In genomic region chr11:72707032-72707431, GRCh38 we compare ENCODE assay signal across 20 cellular contexts. TPM values are rescaled to one million over a fixed set of nuclear protein-coding genes. Genes with fewer than 3 reads are reported as not detected.
A peak's percentile ranks its signal among the peaks of the same experiment; 100 is the strongest.
DNase-seq lines count a peak whose midpoint lies in the region; ATAC-seq and TF ChIP-seq lines count a peak whose summit lies in the region.
"Had no signal": no experiment of that assay in that cellular context is flagged by ENCODE, and none has a peak within 500 bp of the region (broad histone marks: within the 10 kb centered on the region; RNA-seq: fewer than 3 reads in every experiment).

No MANE protein-coding gene starts in this region.

- ATAC-seq in CD8-positive, alpha-beta T cell, result no peak
- ATAC-seq in activated T-helper 17 cell treated with anti-CD3 and anti-CD28 coated beads, Interleukin-2, amount 50 U/mL, for 72 hours (replicated peaks), result no peak
- no peak for ATAC-seq in memory B cell (ENCODE audit: low read depth)
- ATAC-seq: A549 had no signal

- H3K4me1 ChIP-seq in CD8-positive, alpha-beta T cell (ENCODE audit: insufficient read depth, low read length), result no peaks in the 10 kb centered on the region
- peaks cover 3 to 12% of the 10 kb centered on the region in 2 experiments for H3K4me1 ChIP-seq in trophoblast cell (ENCODE audit: control insufficient read depth in 1 of 2, insufficient read depth in 2 of 2, low read length in 2 of 2)
- H3K4me1 ChIP-seq: A549, Caco-2 had no signal

- peaks cover 83% of the 10 kb centered on the region for H3K36me3 Mint-ChIP-seq in CD8-positive, alpha-beta T cell
- peaks cover 84% of the 10 kb centered on the region for H3K36me3 Mint-ChIP-seq in activated T-helper 17 cell treated with anti-CD3 and anti-CD28 coated beads, Interleukin-2, amount 50 U/mL, for 72 hours (ENCODE audit: low read depth)
- peaks cover 44% of the 10 kb centered on the region for H3K36me3 Mint-ChIP-seq in memory B cell
- peaks cover 24% of the 10 kb centered on the region for H3K36me3 Mint-ChIP-seq in activated CD4-positive, alpha-beta memory T cell treated with anti-CD3 and anti-CD28 coated beads for 36 hours

- TF ChIP-seq CTCF in CD8-positive, alpha-beta T cell (IDR thresholded peaks at IDR 0.05), result no peak

- POLR2A ChIA-PET in CD8-positive, alpha-beta T cell (lab: Charles Lee), result no interaction called here
- POLR2A ChIA-PET in activated CD4-positive, alpha-beta memory T cell treated with anti-CD3 and anti-CD28 coated beads for 36 hours (lab: Charles Lee), result no interaction called here

- no peak overlapping the region for H2AK5ac ChIP-seq in trophoblast cell (ENCODE audit: low read length)

- H3K14ac ChIP-seq in trophoblast cell (ENCODE audit: low read length), result no peak overlapping the region

- no peak overlapping the region for H3K4me3 ChIP-seq in CD8-positive, alpha-beta T cell (ENCODE audit: low read depth, low read length)
- H3K4me3 ChIP-seq in trophoblast cell (ENCODE audit: low read depth, low read length), result peak overlapping the region; percentile 23
- H3K4me3 ChIP-seq: A549 had no signal

- no CpG with 5 or more reads among the region's 9 CpGs for WGBS in trophoblast cell (ENCODE audit: extremely low coverage, insufficient coverage, insufficient read length)

- no peak overlapping the region for H2BK12ac ChIP-seq in trophoblast cell (ENCODE audit: low read length)

- no peaks in the 10 kb centered on the region for H3K27me3 ChIP-seq in CD8-positive, alpha-beta T cell (ENCODE audit: insufficient read depth, low read length)
- H3K27me3 ChIP-seq in trophoblast cell (ENCODE audit: insufficient read depth, low read length), result no peaks in the 10 kb centered on the region

- no peak overlapping the region for H3K23ac ChIP-seq in trophoblast cell (ENCODE audit: low read length)

- no peak overlapping the region for H3K18ac ChIP-seq in trophoblast cell (ENCODE audit: low read length)

- no peak for DNase-seq in CD8-positive, alpha-beta T cell
- no peak for DNase-seq in memory B cell (ENCODE audit: low spot score in 2 of 2)
- DNase-seq in trophoblast cell, result no peak
- DNase-seq in LoVo (ENCODE audit: low spot score), result no peak
- DNase-seq in retina, result no peak
- no peak for DNase-seq in activated CD4-positive, alpha-beta memory T cell treated with anti-CD3 and anti-CD28 coated beads for 36 hours
- DNase-seq: Caco-2; CD4-positive, alpha-beta T cell; KG1; NCI-H1092 treated with DMSO at 0.1 percent for 48 hours; NCI-H1436 treated with DMSO at 0.1 percent for 48 hours; NCI-H2029; NCI-H226; NCI-H510A treated with DMSO at 0.1 percent for 48 hours; NCI-H774; NK-92 treated with Interleukin-12 subunit alpha and Interleukin-12 subunit beta, amount 100 ng/mL, for 24 hours; SIG-M5 had no signal

- H4K91ac ChIP-seq in trophoblast cell (ENCODE audit: low read depth, low read length), result no peak overlapping the region

- no peak overlapping the region for H3K4me3 Mint-ChIP-seq in CD8-positive, alpha-beta T cell
- H3K4me3 Mint-ChIP-seq in activated T-helper 17 cell treated with anti-CD3 and anti-CD28 coated beads, Interleukin-2, amount 50 U/mL, for 72 hours, result no peak overlapping the region
- H3K4me3 Mint-ChIP-seq in memory B cell, result no peak overlapping the region
- H3K4me3 Mint-ChIP-seq in activated CD4-positive, alpha-beta memory T cell treated with anti-CD3 and anti-CD28 coated beads for 36 hours, result no peak overlapping the region
- H3K4me3 Mint-ChIP-seq: CD4-positive, alpha-beta T cell had no signal

- CTCF ChIA-PET in CD8-positive, alpha-beta T cell (lab: Charles Lee), result no interaction called here
- CTCF ChIA-PET in activated CD4-positive, alpha-beta memory T cell treated with anti-CD3 and anti-CD28 coated beads for 36 hours (lab: Charles Lee), result no interaction called here

- peaks cover 2% of the 10 kb centered on the region for H3K4me1 Mint-ChIP-seq in CD8-positive, alpha-beta T cell (ENCODE audit: low read depth)
- H3K4me1 Mint-ChIP-seq in activated T-helper 17 cell treated with anti-CD3 and anti-CD28 coated beads, Interleukin-2, amount 50 U/mL, for 72 hours, result peaks cover 4% of the 10 kb centered on the region
- peaks cover 15% of the 10 kb centered on the region for H3K4me1 Mint-ChIP-seq in memory B cell
- H3K4me1 Mint-ChIP-seq in activated CD4-positive, alpha-beta memory T cell treated with anti-CD3 and anti-CD28 coated beads for 36 hours (ENCODE audit: low read depth), result no peaks in the 10 kb centered on the region

- no peak overlapping the region for H3K27ac ChIP-seq in CD8-positive, alpha-beta T cell (ENCODE audit: low read depth, low read length)
- H3K27ac ChIP-seq in trophoblast cell (ENCODE audit: low read depth, low read length), result no peak overlapping the region
- H3K27ac ChIP-seq: A549 had no signal

- intact Hi-C loops in CD8-positive, alpha-beta T cell (cut with DNase I, micrococcal nuclease), result no loop called here
- intact Hi-C loops in activated CD4-positive, alpha-beta memory T cell treated with anti-CD3 and anti-CD28 coated beads for 36 hours (cut with micrococcal nuclease), result no loop called here

- no peak overlapping the region for H3K9ac ChIP-seq in trophoblast cell (ENCODE audit: low read length)

- H2BK5ac ChIP-seq in trophoblast cell (ENCODE audit: low read depth, low read length, poor library complexity), result no peak overlapping the region

- H3K4me2 ChIP-seq in trophoblast cell (ENCODE audit: low read length), result no peak overlapping the region
- H3K4me2 ChIP-seq: A549 had no signal

- no peak overlapping the region for H4K8ac ChIP-seq in trophoblast cell (ENCODE audit: low read depth, low read length)

- H3K79me1 ChIP-seq in trophoblast cell (ENCODE audit: low read length), result no peaks in the 10 kb centered on the region

- H2AFZ ChIP-seq in trophoblast cell (ENCODE audit: insufficient read depth, low read length, poor library complexity), result no peak overlapping the region

- no peaks in the 10 kb centered on the region for H3K9me3 ChIP-seq in CD8-positive, alpha-beta T cell (ENCODE audit: low read length)
- no peaks in the 10 kb centered on the region for H3K9me3 ChIP-seq in trophoblast cell (ENCODE audit: insufficient read depth, low read depth, low read length)
- H3K9me3 ChIP-seq: A549, Caco-2 had no signal

- H3K36me3 ChIP-seq in CD8-positive, alpha-beta T cell (ENCODE audit: insufficient read depth, low read length), result peaks cover 61% of the 10 kb centered on the region
- peaks cover 7 to 18% of the 10 kb centered on the region in 2 experiments for H3K36me3 ChIP-seq in trophoblast cell (ENCODE audit: control insufficient read depth in 1 of 2, insufficient read depth in 2 of 2, low read length in 2 of 2)

- no peaks in the 10 kb centered on the region for H3K27me3 Mint-ChIP-seq in CD8-positive, alpha-beta T cell (ENCODE audit: low read depth)
- H3K27me3 Mint-ChIP-seq in activated T-helper 17 cell treated with anti-CD3 and anti-CD28 coated beads, Interleukin-2, amount 50 U/mL, for 72 hours, result no peaks in the 10 kb centered on the region
- H3K27me3 Mint-ChIP-seq in memory B cell, result no peaks in the 10 kb centered on the region
- H3K27me3 Mint-ChIP-seq in activated CD4-positive, alpha-beta memory T cell treated with anti-CD3 and anti-CD28 coated beads for 36 hours, result no peaks in the 10 kb centered on the region
- H3K27me3 Mint-ChIP-seq: CD4-positive, alpha-beta T cell had no signal

- no peak overlapping the region for H2BK120ac ChIP-seq in trophoblast cell (ENCODE audit: insufficient read depth, low read length, poor library complexity)

- H3K9me3 Mint-ChIP-seq in CD8-positive, alpha-beta T cell, result no peaks in the 10 kb centered on the region
- no peaks in the 10 kb centered on the region for H3K9me3 Mint-ChIP-seq in activated T-helper 17 cell treated with anti-CD3 and anti-CD28 coated beads, Interleukin-2, amount 50 U/mL, for 72 hours
- H3K9me3 Mint-ChIP-seq in memory B cell, result no peaks in the 10 kb centered on the region
- H3K9me3 Mint-ChIP-seq in activated CD4-positive, alpha-beta memory T cell treated with anti-CD3 and anti-CD28 coated beads for 36 hours, result no peaks in the 10 kb centered on the region
- H3K9me3 Mint-ChIP-seq: CD4-positive, alpha-beta T cell had no signal

- H3K27ac Mint-ChIP-seq in CD8-positive, alpha-beta T cell, result peak overlapping the region; percentile 4
- H3K27ac Mint-ChIP-seq in activated T-helper 17 cell treated with anti-CD3 and anti-CD28 coated beads, Interleukin-2, amount 50 U/mL, for 72 hours, result peak overlapping the region; percentile 64
- H3K27ac Mint-ChIP-seq in memory B cell, result peak overlapping the region; percentile 45
- no peak overlapping the region for H3K27ac Mint-ChIP-seq in activated CD4-positive, alpha-beta memory T cell treated with anti-CD3 and anti-CD28 coated beads for 36 hours
- H3K27ac Mint-ChIP-seq: CD4-positive, alpha-beta T cell had no signal

- no peak overlapping the region for H4K12ac ChIP-seq in trophoblast cell (ENCODE audit: low read depth, low read length)

- H3K4ac ChIP-seq in trophoblast cell (ENCODE audit: low read depth, low read length), result no peak overlapping the region

- no peaks in the 10 kb centered on the region for H3K79me2 ChIP-seq in trophoblast cell (ENCODE audit: control insufficient read depth, insufficient read depth, low read length, poor library complexity)

RNA-seq across cellular contexts. Expression of gene PDE2A, which starts 32.8 kb away (rescaled TPM):
- total RNA-seq in CD8-positive, alpha-beta T cell, result 1 to 10 TPM; 3.8 to 4.2 TPM
- 1 to 10 TPM; 1.7 to 3.6 TPM for total RNA-seq in activated T-helper 17 cell treated with anti-CD3 and anti-CD28 coated beads, Interleukin-2, amount 50 U/mL, for 72 hours
- polyA plus RNA-seq in trophoblast cell (2013), result 1.8 and 2.1 TPM in 2 replicates
- total RNA-seq in activated CD4-positive, alpha-beta memory T cell treated with anti-CD3 and anti-CD28 coated beads for 36 hours, result under 1 TPM; 0.29 to 0.97 TPM
- total RNA-seq: G401 had no signal

RNA-seq across cellular contexts. Expression of gene ARAP1, which starts 45.2 kb away (rescaled TPM):
- total RNA-seq in CD8-positive, alpha-beta T cell, result 10 to 100 TPM; 93.5 to 95.2 TPM
- total RNA-seq in activated T-helper 17 cell treated with anti-CD3 and anti-CD28 coated beads, Interleukin-2, amount 50 U/mL, for 72 hours, result 100 to 1,000 TPM in 1 of 2 donors, 10 to 100 TPM in 1; 98.0 to 216 TPM
- 11.8 and 12.4 TPM in 2 replicates for polyA plus RNA-seq in trophoblast cell (2013)
- 10 to 100 TPM; 77.4 to 79.6 TPM for total RNA-seq in activated CD4-positive, alpha-beta memory T cell treated with anti-CD3 and anti-CD28 coated beads for 36 hours
